ENCODE assay signal across 28 cellular contexts in genomic region chr13:34577051-34577450, GRCh38.
A peak's percentile ranks its signal among the peaks of the same experiment; 100 is the strongest.
DNase-seq lines count a peak whose midpoint lies in the region; ATAC-seq, FAIRE-seq and TF ChIP-seq lines count a peak whose summit lies in the region.
"Had no signal": no experiment of that assay in that cellular context is flagged by ENCODE, and none has a peak within 500 bp of the region (broad histone marks: within the 10 kb centered on the region; RNA-seq: fewer than 3 reads in every experiment).

No MANE protein-coding gene starts in this region.

- H3K27me3 ChIP-seq in SK-N-SH (ENCODE audit: insufficient read depth): no peaks in the 10 kb centered on the region
- no peaks in the 10 kb centered on the region for H3K27me3 ChIP-seq in foreskin keratinocyte
- H3K27me3 ChIP-seq: body of pancreas, neutrophil, SJSA1, transverse colon had no signal

- FAIRE-seq in HTR-8/SVneo (lab: Jason Lieb, UNC): no peak
- FAIRE-seq: endometrium, keratinocyte had no signal

- H3K4me3 Mint-ChIP-seq in activated T-cell treated with anti-CD3 and anti-CD28 coated beads, Interleukin-2, amount 50 U/mL, for 72 hours: no peak overlapping the region
- H3K4me3 Mint-ChIP-seq: B cell; stimulated activated naive CD8-positive, alpha-beta T cell treated with anti-CD3 and anti-CD28 coated beads, Interleukin-15, Interleukin-2, amounts not matched to agents 100 ng/mL and 50 ng/mL, for 24 hours; T-helper 2 cell treated with Interferon-gamma antibody and Interleukin-4, amounts not matched to agents 5 μg/mL and 100 μg/mL, for 36 hours had no signal

- H3K36me3 ChIP-seq in SK-N-SH (replicated peaks in 1 of 2; ENCODE audit: control insufficient read depth in 1 of 2, insufficient read depth in 2 of 2, low read length in 1 of 2): no peaks in the 10 kb centered on the region
- H3K36me3 ChIP-seq: neutrophil, SJSA1, transverse colon had no signal

- DNase-seq in SK-N-SH (no peak), amniotic epithelial cell (ENCODE audit: low read depth) (peak; percentile 67), foreskin keratinocyte (peak; percentile 11 to 30), HTR-8/SVneo (ENCODE audit: insufficient read length, low spot score) (no peak)
- DNase-seq in activated T-cell treated with anti-CD3 and anti-CD28 coated beads, Interleukin-2, amount 50 U/mL, for 72 hours: no peak
- DNase-seq: activated CD4-positive, alpha-beta T cell treated with anti-CD3 and anti-CD28 coated beads, Interleukin-2, amount 50 U/mL, for 48 hours; activated naive CD4-positive, alpha-beta T cell; body of pancreas; DMS79 treated with DMSO at 0.1 percent for 48 hours; hippocampal formation; NCI-H1694; NCI-H748 treated with DMSO at 0.1 percent for 48 hours; PC-9; stimulated activated CD4-positive, alpha-beta T cell treated with anti-CD3 and anti-CD28 coated beads, Interleukin-4, amount 100 ng/mL, for 1 hour; transverse colon had no signal

- no peaks in the 10 kb centered on the region for H3K36me3 Mint-ChIP-seq in activated T-cell treated with anti-CD3 and anti-CD28 coated beads, Interleukin-2, amount 50 U/mL, for 72 hours (ENCODE audit: insufficient read depth in 2 of 2)

- TF ChIP-seq EP300 in SK-N-SH (IDR thresholded peaks at IDR 0.05; ENCODE audit: borderline replicate concordance in 1 of 2, low read depth in 1 of 2, low read length in 1 of 2): no peak

- H3K4me1 ChIP-seq in SK-N-SH (ENCODE audit: control insufficient read depth in 1 of 2, insufficient read depth in 2 of 2, low read depth in 1 of 2, low read length in 1 of 2) (no peaks in the 10 kb centered on the region; a peak in 1 of 4 replicates), foreskin keratinocyte (no peaks in the 10 kb centered on the region)
- H3K4me1 ChIP-seq: body of pancreas, SJSA1, transverse colon had no signal

- no peak overlapping the region for H2AFZ ChIP-seq in SK-N-SH (ENCODE audit: low read depth)
- H2AFZ ChIP-seq: PC-9 had no signal

- H3K79me2 ChIP-seq in SK-N-SH (ENCODE audit: insufficient read depth): no peaks in the 10 kb centered on the region

- no peaks in the 10 kb centered on the region for H3K9me2 ChIP-seq in SK-N-SH

- no peaks in the 10 kb centered on the region for H3K4me1 Mint-ChIP-seq in activated T-cell treated with anti-CD3 and anti-CD28 coated beads, Interleukin-2, amount 50 U/mL, for 72 hours (ENCODE audit: low read depth)
- H3K4me1 Mint-ChIP-seq: B cell had no signal

- TF ChIP-seq CTCF in SK-N-SH (IDR thresholded peaks at IDR 0.05): no peak
- TF ChIP-seq CTCF in foreskin keratinocyte (conservative IDR thresholded peaks at IDR 0.05): no peak

- ATAC-seq in SK-N-SH treated with all-trans-retinoic acid at 6 μM for 48 hours: peak; percentile 81
- no peak for ATAC-seq in foreskin keratinocyte
- no peak for ATAC-seq in GM21360 (IDR thresholded peaks at IDR 0.05; ENCODE audit: unreplicated experiment)
- ATAC-seq in activated T-cell treated with anti-CD3 and anti-CD28 coated beads, Interleukin-2, amount 50 U/mL, for 72 hours (replicated peaks in 1 of 2): no peak
- no peak for ATAC-seq in GM21717 (IDR thresholded peaks at IDR 0.05; ENCODE audit: unreplicated experiment)
- ATAC-seq: body of pancreas had no signal

- no peak overlapping the region for H3K27ac Mint-ChIP-seq in activated T-cell treated with anti-CD3 and anti-CD28 coated beads, Interleukin-2, amount 50 U/mL, for 72 hours
- H3K27ac Mint-ChIP-seq: B cell; stimulated activated naive CD8-positive, alpha-beta T cell treated with anti-CD3 and anti-CD28 coated beads, Interleukin-15, Interleukin-2, amounts not matched to agents 100 ng/mL and 50 ng/mL, for 24 hours; T-helper 2 cell treated with Interferon-gamma antibody and Interleukin-4, amounts not matched to agents 5 μg/mL and 100 μg/mL, for 36 hours had no signal

- no peak overlapping the region for H3K4me2 ChIP-seq in SK-N-SH
- H3K4me2 ChIP-seq: PC-9 had no signal

- H3K27ac ChIP-seq in SK-N-SH (ENCODE audit: low read depth in 2 of 2, low read length in 1 of 2): no peak overlapping the region
- no peak overlapping the region for H3K27ac ChIP-seq in foreskin keratinocyte
- H3K27ac ChIP-seq: 22Rv1, body of pancreas, coronary artery, neutrophil, PC-9, SJSA1, transverse colon had no signal

- H3K9ac ChIP-seq in SK-N-SH: no peak overlapping the region

- POLR2A ChIA-PET in SK-N-SH (lab: Yijun Ruan, JAX): no interaction called here

- no peaks in the 10 kb centered on the region for H3K9me3 ChIP-seq in SK-N-SH
- H3K9me3 ChIP-seq: body of pancreas, neutrophil, SJSA1, transverse colon had no signal

- H4K20me1 ChIP-seq in SK-N-SH (ENCODE audit: insufficient read depth): no peaks in the 10 kb centered on the region

- no peak overlapping the region for H3K4me3 ChIP-seq in SK-N-SH (ENCODE audit: low read depth in 2 of 2, low read length in 1 of 2)
- H3K4me3 ChIP-seq: body of pancreas, coronary artery, lung, PC-9, SJSA1, transverse colon had no signal

- TF ChIP-seq RAD21 in SK-N-SH (IDR thresholded peaks at IDR 0.05; ENCODE audit: low read length): no peak

- H3F3A ChIP-seq in SK-N-SH (replicated peaks; ENCODE audit: insufficient read depth): peaks cover 7% of the 10 kb centered on the region

- CTCF ChIA-PET in SK-N-SH (lab: Yijun Ruan, JAX): no interaction called here

- H3K27me3 Mint-ChIP-seq in activated T-cell treated with anti-CD3 and anti-CD28 coated beads, Interleukin-2, amount 50 U/mL, for 72 hours (ENCODE audit: low read depth): no peaks in the 10 kb centered on the region
- H3K27me3 Mint-ChIP-seq: B cell; stimulated activated naive CD8-positive, alpha-beta T cell treated with anti-CD3 and anti-CD28 coated beads, Interleukin-15, Interleukin-2, amounts not matched to agents 100 ng/mL and 50 ng/mL, for 24 hours had no signal

- peaks cover 3% of the 10 kb centered on the region in 2 donors for H3K9me3 Mint-ChIP-seq in activated T-cell treated with anti-CD3 and anti-CD28 coated beads, Interleukin-2, amount 50 U/mL, for 72 hours
- H3K9me3 Mint-ChIP-seq: stimulated activated naive CD8-positive, alpha-beta T cell treated with anti-CD3 and anti-CD28 coated beads, Interleukin-15, Interleukin-2, amounts not matched to agents 100 ng/mL and 50 ng/mL, for 24 hours; T-helper 2 cell treated with Interferon-gamma antibody and Interleukin-4, amounts not matched to agents 5 μg/mL and 100 μg/mL, for 36 hours had no signal

- 68% methylated on average over 1 of the region's 1 CpG for WGBS in SK-N-SH (ENCODE audit: low lambda C conversion rate)

TF ChIP-seq in SK-N-SH treated with all-trans-retinoic acid at 6 μM for 48 hours, 23 proteins besides CTCF, POLR2A, EP300 and RAD21:
- TF ChIP-seq CSDC2 (CRISPR knock-in tag; IDR thresholded peaks at IDR 0.05) (no peak), GLIS3 (CRISPR knock-in tag; IDR thresholded peaks at IDR 0.05) (no peak), ZFP3 (CRISPR knock-in tag; IDR thresholded peaks at IDR 0.05) (no peak), ZC3H10 (CRISPR knock-in tag; IDR thresholded peaks at IDR 0.05) (no peak), ZFP30 (CRISPR knock-in tag; IDR thresholded peaks at IDR 0.05) (no peak), PPARA (CRISPR knock-in tag; IDR thresholded peaks at IDR 0.05; ENCODE audit: borderline replicate concordance) (no peak), ESRRG (CRISPR knock-in tag; IDR thresholded peaks at IDR 0.05) (no peak), BACH2 (CRISPR knock-in tag; IDR thresholded peaks at IDR 0.05; ENCODE audit: borderline replicate concordance) (no peak), TOX (CRISPR knock-in tag; IDR thresholded peaks at IDR 0.05; ENCODE audit: borderline replicate concordance) (no peak), TCF4 (CRISPR knock-in tag; IDR thresholded peaks at IDR 0.05; ENCODE audit: borderline replicate concordance) (no peak), ZNF8 (CRISPR knock-in tag; IDR thresholded peaks at IDR 0.05) (no peak)

TF ChIP-seq in SK-N-SH, 30 proteins besides CTCF, POLR2A, EP300 and RAD21:
- TF ChIP-seq FOXM1 (IDR thresholded peaks at IDR 0.05; ENCODE audit: low read depth): no peak
- TF ChIP-seq TAF1 (IDR thresholded peaks at IDR 0.05; ENCODE audit: borderline replicate concordance, low read depth, low read length): no peak
- TF ChIP-seq NFIC (IDR thresholded peaks at IDR 0.05; ENCODE audit: borderline replicate concordance): no peak; the same call in 1 of the 2 replicates
- no peak for TF ChIP-seq TCF12 (IDR thresholded peaks at IDR 0.05)
- TF ChIP-seq GATA2 (CRISPR knock-in tag; IDR thresholded peaks at IDR 0.05): no peak
- TF ChIP-seq MEF2A (IDR thresholded peaks at IDR 0.05; ENCODE audit: borderline replicate concordance, low read depth): no peak
- TF ChIP-seq SIN3A (IDR thresholded peaks at IDR 0.05; ENCODE audit: borderline replicate concordance, low read depth, low read length): no peak
- TF ChIP-seq MXI1 (IDR thresholded peaks at IDR 0.05; ENCODE audit: low read depth, low read length): no peak
- no peak for TF ChIP-seq NRF1 (IDR thresholded peaks at IDR 0.05; ENCODE audit: low read depth, low read length)
- no peak for TF ChIP-seq FOXJ3 (CRISPR knock-in tag; IDR thresholded peaks at IDR 0.05)

Comparison
In these comparisons a context has a peak if more than half of its experiments do, and no peak if none do; other contexts are left out.
1. DNase-seq: peak in amniotic epithelial cell (single experiment) and foreskin keratinocyte (2 of 2); none in SK-N-SH (single experiment), activated T-cell treated with anti-CD3 and anti-CD28 coated beads, Interleukin-2, amount 50 U/mL, for 72 hours (0 of 2) and HTR-8/SVneo (single experiment).